Comparison of ENCODE assay signal across 9 cellular contexts in the genomic region with DNA sequence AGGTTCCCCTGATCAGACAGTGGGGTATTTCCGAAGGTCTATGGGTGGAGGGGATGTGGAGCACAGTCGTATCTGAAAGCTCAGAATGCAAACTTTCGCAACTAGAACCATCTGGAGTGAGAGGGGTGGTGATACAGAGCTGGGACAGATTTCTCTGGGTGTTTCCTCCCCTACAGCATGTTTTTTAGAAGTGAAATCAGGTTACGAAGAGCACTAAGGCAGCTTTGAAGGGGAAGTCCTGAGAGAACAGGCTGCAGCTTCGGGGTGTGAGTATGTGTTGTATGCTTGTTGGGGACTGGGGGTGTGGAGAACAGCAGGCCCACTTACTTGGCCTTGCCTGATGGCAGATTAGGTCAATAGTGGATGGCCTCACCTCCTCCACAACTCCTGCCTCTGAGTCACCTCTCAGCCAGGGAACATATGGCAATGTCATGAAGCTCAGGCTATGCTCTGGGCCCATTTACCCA.
DNase-seq lines count a peak whose midpoint lies in the region; ATAC-seq and TF ChIP-seq lines count a peak whose summit lies in the region.
"Had no signal": no experiment of that assay in that cellular context is flagged by ENCODE, and none has a peak within 500 bp of the region (broad histone marks: within the 10 kb centered on the region; RNA-seq: fewer than 3 reads in every experiment).

No MANE protein-coding gene starts in this region.

- H3K4me3 Mint-ChIP-seq in central memory CD8-positive, alpha-beta T cell = peak overlapping the region; percentile 64
- H3K4me3 Mint-ChIP-seq: neural crest cell had no signal

- no peaks in the 10 kb centered on the region for H3K27me3 ChIP-seq in DOHH2 (ENCODE audit: control insufficient read depth, low read length)

- peaks cover 78% of the 10 kb centered on the region for H3K4me1 ChIP-seq in DOHH2 (ENCODE audit: control insufficient read depth, low read length)

- DNase-seq in central memory CD8-positive, alpha-beta T cell (ENCODE audit: low spot score in 2 of 2) = peak; percentile 20 to 59
- no peak for DNase-seq in dedifferentiated amniotic fluid mesenchymal stem cell (ENCODE audit: extremely low spot score)
- no peak for DNase-seq in mucosa of gallbladder (ENCODE audit: low spot score)
- no peak for DNase-seq in KBM-7
- DNase-seq in KG1 (lab: John Stamatoyannopoulos, UW) = no peak

- H3K4me3 ChIP-seq in DOHH2 (ENCODE audit: low read length) = no peak overlapping the region

- H3K27ac ChIP-seq in DOHH2 (ENCODE audit: low read depth, low read length) = peak overlapping the region; percentile 25

- peaks cover 7% of the 10 kb centered on the region for H3K9me3 Mint-ChIP-seq in central memory CD8-positive, alpha-beta T cell
- H3K9me3 Mint-ChIP-seq: neural crest cell had no signal

- ATAC-seq in GM21367 (IDR thresholded peaks at IDR 0.05; ENCODE audit: unreplicated experiment) (peak; percentile 46), HG03571 (IDR thresholded peaks at IDR 0.05; ENCODE audit: unreplicated experiment) (peak; percentile 52)
- peak; percentile 61 for ATAC-seq in central memory CD8-positive, alpha-beta T cell (replicated peaks; ENCODE audit: extremely low read depth, poor library complexity, severe bottlenecking)

- no peaks in the 10 kb centered on the region for H4K20me1 ChIP-seq in DOHH2 (ENCODE audit: control insufficient read depth, insufficient read depth, low read depth, low read length)

- peak overlapping the region; percentile 52 for H3K4me2 ChIP-seq in DOHH2 (ENCODE audit: low read length)

- H3K36me3 ChIP-seq in DOHH2 (ENCODE audit: control insufficient read depth, low read length) = no peaks in the 10 kb centered on the region

- no peaks in the 10 kb centered on the region for H3K9me2 ChIP-seq in DOHH2 (replicated peaks; ENCODE audit: control insufficient read depth, low read length)

- no peaks in the 10 kb centered on the region for H3F3A ChIP-seq in DOHH2 (ENCODE audit: control insufficient read depth, insufficient read depth)

- peaks cover 66% of the 10 kb centered on the region for H3K4me1 Mint-ChIP-seq in central memory CD8-positive, alpha-beta T cell

- no peaks in the 10 kb centered on the region for H3K79me2 ChIP-seq in DOHH2 (ENCODE audit: control insufficient read depth, low read length)

- peaks cover 11% of the 10 kb centered on the region for H3K36me3 Mint-ChIP-seq in central memory CD8-positive, alpha-beta T cell (ENCODE audit: insufficient read depth)

- H3K9me3 ChIP-seq in DOHH2 (ENCODE audit: control insufficient read depth, insufficient read depth, low read length) = no peaks in the 10 kb centered on the region

- H3K27ac Mint-ChIP-seq in central memory CD8-positive, alpha-beta T cell (ENCODE audit: low read depth) = peak overlapping the region; percentile 99

- in situ Hi-C loops in KBM-7 (cut with MboI; ENCODE audit: low pct_unique_long_range_greater_than_20kb, low sequenced_read_pairs) = no loop called here

- no peaks in the 10 kb centered on the region for H3K27me3 Mint-ChIP-seq in central memory CD8-positive, alpha-beta T cell

- no peak for TF ChIP-seq CTCF in DOHH2 (IDR thresholded peaks at IDR 0.05; ENCODE audit: low read depth, low read length, poor library complexity, severe bottlenecking)

Comparison
In these comparisons a context has a peak if more than half of its experiments do, and no peak if none do; other contexts are left out.
1. DNase-seq: peak in central memory CD8-positive, alpha-beta T cell (2 of 2); none in dedifferentiated amniotic fluid mesenchymal stem cell (single experiment), mucosa of gallbladder (single experiment), KBM-7 (single experiment) and KG1 (single experiment).
2. Peak in every context shown above with its lines, with median percentiles within 50 percentile points of each other: ATAC-seq.